ENCODE assay signal across 15 cellular contexts in genomic region chr7:148715027-148715426, GRCh38. TPM values are rescaled to one million over a fixed set of nuclear protein-coding genes. Genes with fewer than 3 reads are reported as not detected.
DNase-seq lines count a peak whose midpoint lies in the region; ATAC-seq, FAIRE-seq and TF ChIP-seq lines count a peak whose summit lies in the region.
"Had no signal": no experiment of that assay in that cellular context is flagged by ENCODE, and none has a peak within 500 bp of the region (broad histone marks: within the 10 kb centered on the region; RNA-seq: fewer than 3 reads in every experiment).

No MANE protein-coding gene starts in this region.

- H3K36me3 ChIP-seq in K562 (ENCODE audit: control insufficient read depth, insufficient read depth, low read length) = peaks cover 8% of the 10 kb centered on the region; the same call in 2 of the 3 replicates
- H3K36me3 ChIP-seq in pancreas = no peaks in the 10 kb centered on the region

- peak; percentile 47 for ATAC-seq in stimulated activated naive CD8-positive, alpha-beta T cell treated with anti-CD3 and anti-CD28 coated beads, Interleukin-15, Interleukin-2, amounts not matched to agents 100 U/mL and 50 U/mL, for 24 hours
- ATAC-seq in stimulated activated naive CD8-positive, alpha-beta T cell treated with anti-CD3 and anti-CD28 coated beads, Interleukin-15, amount 100 ng/mL, for 72 hours = no peak
- ATAC-seq in K562 = peak; percentile 10; the same call in 1 of the 3 replicates
- no peak for ATAC-seq in GM19035 (IDR thresholded peaks at IDR 0.05; ENCODE audit: unreplicated experiment)
- no peak for ATAC-seq in pancreas

- intact Hi-C loops in K562 (cut with micrococcal nuclease) = no loop called here
- intact Hi-C loops in pancreas (cut with DNase I) = no loop called here

- H3K27me3 ChIP-seq in K562 (ENCODE audit: control insufficient read depth in 2 of 2, insufficient read depth in 2 of 2, low read length in 2 of 2) = no peaks in the 10 kb centered on the region
- H3K27me3 ChIP-seq in pancreas = no peaks in the 10 kb centered on the region

- no peaks in the 10 kb centered on the region for H3K27me3 Mint-ChIP-seq in stimulated activated naive CD8-positive, alpha-beta T cell treated with anti-CD3 and anti-CD28 coated beads, Interleukin-15, amount 100 ng/mL, for 72 hours

- 70% methylated on average over 6 of the region's 6 CpGs for WGBS in K562 (ENCODE audit: insufficient coverage, low coverage, missing lambda C conversion rate)
- WGBS in pancreas, 2 donors = 84 to 90% methylated on average over 6 of the region's 6 CpGs

- TF ChIP-seq CTCF in K562 (IDR thresholded peaks at IDR 0.05 in 2 of 3, conservative IDR thresholded peaks at IDR 0.05 in 1 of 3; ENCODE audit: insufficient read depth in 2 of 3, low read depth in 1 of 3, low read length in 3 of 3) (no peak), pancreas (IDR thresholded peaks at IDR 0.05) (no peak)

- H3K9me1 ChIP-seq in K562 (ENCODE audit: control insufficient read depth, insufficient read depth, low read length) = peaks cover 15% of the 10 kb centered on the region

- H3K4me2 ChIP-seq in K562 (ENCODE audit: insufficient read depth, low read length) = no peak overlapping the region

- peaks cover 61% of the 10 kb centered on the region for H4K20me1 ChIP-seq in K562 (replicated peaks; ENCODE audit: control insufficient read depth, insufficient read depth, low read length)

- H2AFZ ChIP-seq in K562 (ENCODE audit: low read depth, low read length) = no peak overlapping the region

- CTCF ChIA-PET in K562 (lab: Yijun Ruan, JAX; ENCODE audit: low intra/inter-chr PET ratio) = interaction anchor here (0.6 kb wide), 1 partner anchor 175 kb away, joined by 4 read pairs; no protein-coding TSS in a partner anchor

- H3K4me1 Mint-ChIP-seq in stimulated activated naive CD8-positive, alpha-beta T cell treated with anti-CD3 and anti-CD28 coated beads, Interleukin-15, amount 100 ng/mL, for 72 hours = peaks cover 67% of the 10 kb centered on the region

- TF ChIP-seq EP300 in K562 (IDR thresholded peaks at IDR 0.05; ENCODE audit: low read length) = no peak

- no peak overlapping the region for H3K4me3 ChIP-seq in K562
- H3K4me3 ChIP-seq in pancreas = no peak overlapping the region

- H3K9me3 ChIP-seq in K562 (replicated peaks; ENCODE audit: control insufficient read depth, insufficient read depth, low read depth, low read length) (no peaks in the 10 kb centered on the region), pancreas (no peaks in the 10 kb centered on the region)

- POLR2A ChIA-PET in K562 (lab: Yijun Ruan, JAX) = interaction anchor here (2.6 kb wide), 1 partner anchor 16 kb away, joined by 7 read pairs; the partner anchor contains the start of gene CUL1

- no peak overlapping the region for H3K27ac Mint-ChIP-seq in stimulated activated naive CD8-positive, alpha-beta T cell treated with anti-CD3 and anti-CD28 coated beads, Interleukin-15, amount 100 ng/mL, for 72 hours

- H3K27ac ChIP-seq in K562 (ENCODE audit: extremely low read depth, low read depth, low read length) (no peak overlapping the region), pancreas (no peak overlapping the region)

- no peak for TF ChIP-seq POLR2A in K562 (conservative IDR thresholded peaks at IDR 0.05)

- no TSS peak for BruUV-seq in K562 (replicated peaks; lab: Mats Ljungman, UMichigan)

- peaks cover 97% of the 10 kb centered on the region for H3K79me2 ChIP-seq in K562 (ENCODE audit: control insufficient read depth, insufficient read depth, low read length)

- H3K9ac ChIP-seq in K562 (ENCODE audit: insufficient read depth in 1 of 2, low read depth in 2 of 2, low read length in 2 of 2) = no peak overlapping the region

- no peak overlapping the region for H3K4me3 Mint-ChIP-seq in stimulated activated naive CD8-positive, alpha-beta T cell treated with anti-CD3 and anti-CD28 coated beads, Interleukin-15, amount 100 ng/mL, for 72 hours
- H3K4me3 Mint-ChIP-seq: CD14-positive monocyte, H9 had no signal

- in situ Hi-C loops in K562 (cut with MboI) = no loop called here

- no peak for FAIRE-seq in K562 (lab: Jason Lieb, UNC)
- FAIRE-seq in pancreas (lab: Jason Lieb, UNC) = no peak

- DNase-seq in stimulated activated naive CD8-positive, alpha-beta T cell treated with anti-CD3 and anti-CD28 coated beads, Interleukin-15, Interleukin-2, amounts not matched to agents 100 U/mL and 50 U/mL, for 24 hours = no peak
- no peak for DNase-seq in stimulated activated naive CD8-positive, alpha-beta T cell treated with anti-CD3 and anti-CD28 coated beads, Interleukin-15, amount 100 ng/mL, for 72 hours
- DNase-seq in K562 (ENCODE audit: extremely low read depth in 1 of 4, low spot score in 3 of 4) (no peak), kidney tubule cell (ENCODE audit: low spot score) (peak; percentile 24), pancreas (no peak), NCI-H1694 treated with DMSO at 0.1 percent for 48 hours (lab: John Stamatoyannopoulos, UW) (no peak)
- DNase-seq: COR-L47, H9, Kasumi-1, NCI-H187 treated with DMSO at 0.1 percent for 48 hours, NCI-H446, NCI-H69, SIG-M5 had no signal

- H3K4me1 ChIP-seq in K562 (replicated peaks in 1 of 2; ENCODE audit: control insufficient read depth in 2 of 2, insufficient read depth in 2 of 2, low read length in 2 of 2) (peaks cover 15 to 24% of the 10 kb centered on the region in 2 experiments; a peak in 4 of 5 replicates), pancreas (peaks cover 12 to 17% (median 12%) of the 10 kb centered on the region in 3 donors)

- no peak for TF ChIP-seq RAD21 in K562 (CRISPR knock-in tag; conservative IDR thresholded peaks at IDR 0.05 in 1 of 2, IDR thresholded peaks at IDR 0.05 in 1 of 2)

- no peaks in the 10 kb centered on the region for H3K9me3 Mint-ChIP-seq in stimulated activated naive CD8-positive, alpha-beta T cell treated with anti-CD3 and anti-CD28 coated beads, Interleukin-15, amount 100 ng/mL, for 72 hours
- H3K9me3 Mint-ChIP-seq: H9 had no signal

TF ChIP-seq in K562, 482 proteins besides CTCF, POLR2A, EP300 and RAD21:
- TF ChIP-seq ZNF589 (CRISPR knock-in tag; IDR thresholded peaks at IDR 0.05; ENCODE audit: low read depth) (no peak), ZNF224 (CRISPR knock-in tag; IDR thresholded peaks at IDR 0.05) (no peak), RBM14 (IDR thresholded peaks at IDR 0.05; ENCODE audit: borderline replicate concordance, insufficient read depth, low read depth, low read length) (no peak), E2F4 (CRISPR knock-in tag; IDR thresholded peaks at IDR 0.05; ENCODE audit: low read depth) (no peak), ZNF511 (CRISPR knock-in tag; IDR thresholded peaks at IDR 0.05) (no peak), CHD4 (IDR thresholded peaks at IDR 0.05; ENCODE audit: insufficient read depth, insufficient replicate concordance, low read depth, low read length, poor library complexity, severe bottlenecking) (no peak), RNF2 (IDR thresholded peaks at IDR 0.05) (no peak)

RNA-seq across cellular contexts. Expression of gene CUL1, which starts 16.3 kb away (rescaled TPM):
- 34.6 and 70.5 TPM in 2 replicates for total RNA-seq in K562 (2011; cell fraction: chromatin; rRNA removed; ENCODE audit: low replicate concordance)
- total RNA-seq in K562 (2011; cell fraction: nucleolus; rRNA removed) = 20.7 and 25.1 TPM in 2 replicates
- 27.6 and 29.7 TPM in 2 replicates for total RNA-seq in K562 (2011; cell fraction: nucleoplasm; rRNA removed)
- total RNA-seq in K562 (2014; rRNA removed) = 63.3 and 64.6 TPM in 2 replicates
- total RNA-seq in K562 (2014; rRNA removed; fragmentation: Illumina TruSeq; extraction: Trizol) = 96.5 and 101 TPM in 2 replicates
- total RNA-seq in K562 (2015; rRNA removed; fragmentation: Illumina TruSeq; extraction: Trizol) = 91.6 and 98.5 TPM in 2 replicates
- total RNA-seq in K562 (2021) = 86.0 and 86.4 TPM in 2 replicates
- 80.3 and 105 TPM in 2 replicates for polyA plus RNA-seq in K562 (2011; rRNA removed)
- polyA plus RNA-seq in K562 (2011; cell fraction: cytosol; rRNA removed) = 45.7 and 59.7 TPM in 2 replicates
- 37.0 and 48.3 TPM in 2 replicates for polyA plus RNA-seq in K562 (2011; cell fraction: nucleus; rRNA removed)
- polyA plus RNA-seq in K562 (2012) = 57.3 and 84.1 TPM in 2 replicates
- 95.6 and 107 TPM in 2 replicates for polyA plus RNA-seq in K562 (2014; fragmentation: Illumina TruSeq; extraction: Trizol)
- polyA plus RNA-seq in K562 (2014; fragmentation: Nextera tagmentation; extraction: Ambion mirVana) = 10 to 100 TPM; 31.5 to 43.8 TPM
- 94.5 and 104 TPM in 2 replicates for polyA plus RNA-seq in K562 (2014; rRNA removed)
- polyA minus RNA-seq in K562 (2011; rRNA and poly(A)+ RNA removed) = 118 and 120 TPM in 2 replicates
- polyA minus RNA-seq in K562 (2011; cell fraction: cytosol; rRNA and poly(A)+ RNA removed) = 44.5 and 53.4 TPM in 2 replicates
- 29.8 and 54.5 TPM in 2 replicates for polyA minus RNA-seq in K562 (2011; cell fraction: nucleus; rRNA and poly(A)+ RNA removed)
- total RNA-seq in pancreas = 10 to 100 TPM; 10.8 to 19.2 (median 12.9) TPM
- 10 to 100 TPM in 1 of 2 donors, 1 to 10 TPM in 1; 8.9 to 17.5 TPM for polyA plus RNA-seq in pancreas

Comparison
In these comparisons a context has a peak if more than half of its experiments do, and no peak if none do; other contexts are left out.
1. ATAC-seq: peak in stimulated activated naive CD8-positive, alpha-beta T cell treated with anti-CD3 and anti-CD28 coated beads, Interleukin-15, Interleukin-2, amounts not matched to agents 100 U/mL and 50 U/mL, for 24 hours (single experiment) and K562 (single experiment); none in stimulated activated naive CD8-positive, alpha-beta T cell treated with anti-CD3 and anti-CD28 coated beads, Interleukin-15, amount 100 ng/mL, for 72 hours (single experiment), GM19035 (single experiment) and pancreas (0 of 4).